In genomic region chr17:13025687-13026086, GRCh38 we compare ENCODE assay signal across 31 cellular contexts.
"Had no signal": no experiment of that assay in that cellular context is flagged by ENCODE, and none has a peak within 500 bp of the region (broad histone marks: within the 10 kb centered on the region; RNA-seq: fewer than 3 reads in every experiment).

No MANE protein-coding gene starts in this region.

- H3K27ac ChIP-seq: adrenal gland, body of pancreas, breast epithelium, Peyer's patch, SJSA1 had no signal

- FAIRE-seq: astrocyte, TTC549 had no signal

- H3K27ac Mint-ChIP-seq: activated CD4-positive, alpha-beta T cell treated with anti-CD3 and anti-CD28 coated beads for 36 hours; activated CD4-positive, alpha-beta T cell treated with anti-CD3 and anti-CD28 coated beads, Interleukin-2, amount 10 ng/mL, durations not matched to agents 7 days and 5 days; activated CD8-positive, alpha-beta T cell treated with anti-CD3 and anti-CD28 coated beads, Interleukin-2, amount 10 ng/mL, durations not matched to agents 7 days and 5 days; activated naive CD4-positive, alpha-beta T cell treated with anti-CD3 and anti-CD28 coated beads for 36 hours; activated T-cell treated with anti-CD3 and anti-CD28 coated beads, Interleukin-2, amount 50 U/mL, for 24 hours; activated T-helper 2 cell treated with anti-CD3 and anti-CD28 coated beads, Interferon-gamma antibody, Interleukin-2, Interleukin-4, amounts not matched to agents 10 μg/mL and 5 μg/mL and 100 μg/mL, durations not matched to agents 14 hours and 24 hours and 36 hours; T-helper 1 cell treated with Interleukin-12 subunit alpha and Interleukin-12 subunit beta and Interleukin-4 antibody, amounts not matched to agents 30 μg/mL and 1 μg/mL, for 36 hours; T-helper 2 cell treated with Interferon-gamma antibody and Interleukin-4, amounts not matched to agents 5 μg/mL and 100 μg/mL, for 36 hours had no signal

- H3K9me3 ChIP-seq: adrenal gland, body of pancreas, breast epithelium, MG63, Peyer's patch, SJSA1, SK-N-SH had no signal

- H3K4me3 ChIP-seq: adrenal gland, body of pancreas, breast epithelium, MG63, Peyer's patch, SJSA1 had no signal

- H3K4me1 ChIP-seq: adrenal gland, body of pancreas, breast epithelium had no signal

- H3K9ac ChIP-seq: SK-N-SH had no signal

- H3K36me3 ChIP-seq: adrenal gland, breast epithelium, MG63, Peyer's patch, SJSA1 had no signal

- H3K27me3 ChIP-seq: body of pancreas, breast epithelium, MG63, Peyer's patch, SJSA1 had no signal

- H3K9me3 Mint-ChIP-seq: activated CD4-positive, alpha-beta T cell treated with anti-CD3 and anti-CD28 coated beads, Interleukin-2, amount 10 ng/mL, durations not matched to agents 7 days and 5 days; activated naive CD4-positive, alpha-beta T cell treated with anti-CD3 and anti-CD28 coated beads for 36 hours; activated naive CD4-positive, alpha-beta T cell treated with anti-CD3 and anti-CD28 coated beads, Interleukin-2, amount 50 U/mL, for 72 hours; activated T-cell treated with anti-CD3 and anti-CD28 coated beads, Interleukin-2, amount 50 U/mL, for 24 hours; activated T-helper 2 cell treated with anti-CD3 and anti-CD28 coated beads, Interferon-gamma antibody, Interleukin-2, Interleukin-4, amounts not matched to agents 10 μg/mL and 5 μg/mL and 100 μg/mL, durations not matched to agents 14 hours and 24 hours and 36 hours; T-helper 1 cell treated with Interleukin-12 subunit alpha and Interleukin-12 subunit beta and Interleukin-4 antibody, amounts not matched to agents 30 μg/mL and 1 μg/mL, for 36 hours; T-helper 2 cell treated with Interferon-gamma antibody and Interleukin-4, amounts not matched to agents 5 μg/mL and 100 μg/mL, for 36 hours had no signal

- DNase-seq: activated CD4-positive, alpha-beta T cell treated with anti-CD3 and anti-CD28 coated beads for 36 hours; activated CD4-positive, alpha-beta T cell treated with anti-CD3 and anti-CD28 coated beads, Interleukin-2, amount 10 ng/mL, durations not matched to agents 7 days and 5 days; activated CD4-positive, alpha-beta T cell treated with anti-CD3 and anti-CD28 coated beads, Interleukin-2, amount 50 U/mL, for 48 hours; activated CD8-positive, alpha-beta T cell treated with anti-CD3 and anti-CD28 coated beads, Interleukin-2, amount 10 ng/mL, durations not matched to agents 7 days and 5 days; activated gamma-delta T cell treated with Interleukin-2 at 50 U/mL for 16 hours; activated naive CD4-positive, alpha-beta T cell treated with anti-CD3 and anti-CD28 coated beads for 36 hours; activated T-cell treated with anti-CD3 and anti-CD28 coated beads, Interleukin-2, amount 50 U/mL, for 24 hours; adrenal gland; body of pancreas; Karpas-422; MG63; NCI-H1092 treated with DMSO at 0.1 percent for 48 hours; NCI-H1930; NCI-H2081 treated with DMSO at 0.1 percent for 48 hours; NCI-H226; NCI-H446 treated with DMSO at 0.1 percent for 48 hours; NCI-H524 treated with DMSO at 0.1 percent for 48 hours; PC-3; Peyer's patch; RPMI8226; SHP77 treated with DMSO at 0.1 percent for 48 hours; SK-N-SH had no signal

- H3K36me3 Mint-ChIP-seq: activated naive CD4-positive, alpha-beta T cell treated with anti-CD3 and anti-CD28 coated beads, Interleukin-2, amount 50 U/mL, for 72 hours had no signal

- H3K4me2 ChIP-seq: SK-N-SH had no signal

- H3K4me3 Mint-ChIP-seq: activated CD4-positive, alpha-beta T cell treated with anti-CD3 and anti-CD28 coated beads for 36 hours; activated CD4-positive, alpha-beta T cell treated with anti-CD3 and anti-CD28 coated beads, Interleukin-2, amount 10 ng/mL, durations not matched to agents 7 days and 5 days; activated CD8-positive, alpha-beta T cell treated with anti-CD3 and anti-CD28 coated beads, Interleukin-2, amount 10 ng/mL, durations not matched to agents 7 days and 5 days; activated naive CD4-positive, alpha-beta T cell treated with anti-CD3 and anti-CD28 coated beads for 36 hours; activated T-cell treated with anti-CD3 and anti-CD28 coated beads, Interleukin-2, amount 50 U/mL, for 24 hours; T-helper 1 cell treated with Interleukin-12 subunit alpha and Interleukin-12 subunit beta and Interleukin-4 antibody, amounts not matched to agents 30 μg/mL and 1 μg/mL, for 36 hours; T-helper 2 cell treated with Interferon-gamma antibody and Interleukin-4, amounts not matched to agents 5 μg/mL and 100 μg/mL, for 36 hours had no signal

- ATAC-seq: activated CD4-positive, alpha-beta T cell treated with anti-CD3 and anti-CD28 coated beads for 36 hours; activated CD4-positive, CD25-positive, alpha-beta regulatory T cell treated with anti-CD3 and anti-CD28 coated beads, Interleukin-2, amount 50 U/mL, for 24 hours; activated CD8-positive, alpha-beta T cell treated with anti-CD3 and anti-CD28 coated beads, Interleukin-2, amount 10 ng/mL, durations not matched to agents 7 days and 5 days; body of pancreas; PC-3 had no signal
